Comparison of ENCODE assay signal across 10 cellular contexts in genomic region chrX:13759152-13759718, GRCh38.
DNase-seq lines count a peak whose midpoint lies in the region; ATAC-seq and TF ChIP-seq lines count a peak whose summit lies in the region.
"Had no signal": no experiment of that assay in that cellular context is flagged by ENCODE, and none has a peak within 500 bp of the region (broad histone marks: within the 10 kb centered on the region; RNA-seq: fewer than 3 reads in every experiment).

No MANE protein-coding gene starts in this region.

- DNase-seq in EL (no peak), midbrain (lab: John Stamatoyannopoulos, UW) (no peak)
- DNase-seq in activated CD4-positive, alpha-beta T cell treated with anti-CD3 and anti-CD28 coated beads for 48 hours, result no peak
- DNase-seq: activated naive CD4-positive, alpha-beta T cell treated with Interleukin-2 at 50 U/mL for 16 hours had no signal

- peak; percentile 47 for ATAC-seq in GM18499 (IDR thresholded peaks at IDR 0.05; ENCODE audit: insufficient read depth, unreplicated experiment)
- peak; percentile 66 for ATAC-seq in GM21515 (IDR thresholded peaks at IDR 0.05; ENCODE audit: unreplicated experiment)
- ATAC-seq in HG03354 (IDR thresholded peaks at IDR 0.05; ENCODE audit: poor library complexity, severe bottlenecking, unreplicated experiment), result peak; percentile 71
- no peak for ATAC-seq in SK-N-SH treated with all-trans-retinoic acid at 6 μM for 48 hours

- peak overlapping the region; percentile 68 for H3K27ac ChIP-seq in VCaP
- H3K27ac ChIP-seq: epithelial cell of prostate had no signal

- TF ChIP-seq CTCF in VCaP (conservative IDR thresholded peaks at IDR 0.05), result no peak

TF ChIP-seq in SK-N-SH treated with all-trans-retinoic acid at 6 μM for 48 hours, 23 proteins besides CTCF, POLR2A, EP300 and RAD21:
- TF ChIP-seq GLIS3 (CRISPR knock-in tag; IDR thresholded peaks at IDR 0.05) (no peak), TOX (CRISPR knock-in tag; IDR thresholded peaks at IDR 0.05; ENCODE audit: borderline replicate concordance) (no peak), POU6F1 (CRISPR knock-in tag; IDR thresholded peaks at IDR 0.05; ENCODE audit: borderline replicate concordance, low read depth) (no peak), SNAI2 (CRISPR knock-in tag; IDR thresholded peaks at IDR 0.05) (no peak), PPARA (CRISPR knock-in tag; IDR thresholded peaks at IDR 0.05; ENCODE audit: borderline replicate concordance) (no peak), OSR1 (CRISPR knock-in tag; IDR thresholded peaks at IDR 0.05) (no peak), ESRRG (CRISPR knock-in tag; IDR thresholded peaks at IDR 0.05) (no peak), TCF4 (CRISPR knock-in tag; IDR thresholded peaks at IDR 0.05; ENCODE audit: borderline replicate concordance) (no peak), RARB (CRISPR knock-in tag; IDR thresholded peaks at IDR 0.05) (no peak), ZNF8 (CRISPR knock-in tag; IDR thresholded peaks at IDR 0.05) (no peak), ZNF565 (CRISPR knock-in tag; conservative IDR thresholded peaks at IDR 0.05; ENCODE audit: low read depth) (no peak), CSRNP3 (CRISPR knock-in tag; IDR thresholded peaks at IDR 0.05) (no peak), ARNTL (CRISPR knock-in tag; IDR thresholded peaks at IDR 0.05; ENCODE audit: borderline replicate concordance, low read depth) (no peak)
